In genomic region chr2:7061436-7061779, GRCh38 we compare ENCODE assay signal across 18 cellular contexts.
DNase-seq lines count a peak whose midpoint lies in the region; ATAC-seq, FAIRE-seq and TF ChIP-seq lines count a peak whose summit lies in the region.
"Had no signal": no experiment of that assay in that cellular context is flagged by ENCODE, and none has a peak within 500 bp of the region (broad histone marks: within the 10 kb centered on the region; RNA-seq: fewer than 3 reads in every experiment).

No MANE protein-coding gene starts in this region.

- peaks cover 5% of the 10 kb centered on the region for H3K36me3 ChIP-seq in CD4-positive, CD25-positive, alpha-beta regulatory T cell (ENCODE audit: control insufficient read depth, insufficient read depth, low read length)
- H3K36me3 ChIP-seq in sigmoid colon: no peaks in the 10 kb centered on the region
- H3K36me3 ChIP-seq in tibial artery: no peaks in the 10 kb centered on the region

- H3K36me3 Mint-ChIP-seq in CD4-positive, CD25-positive, alpha-beta regulatory T cell: peaks cover 26% of the 10 kb centered on the region
- H3K36me3 Mint-ChIP-seq in chondrocyte (ENCODE audit: low read depth): peaks cover 5% of the 10 kb centered on the region

- intact Hi-C loops in sigmoid colon (cut with DNase I): no loop called here
- intact Hi-C loops in tibial artery (cut with DNase I; ENCODE audit: low total_unique reads): no loop called here

- no peaks in the 10 kb centered on the region for H3K27me3 Mint-ChIP-seq in CD4-positive, CD25-positive, alpha-beta regulatory T cell
- no peaks in the 10 kb centered on the region for H3K27me3 Mint-ChIP-seq in chondrocyte (ENCODE audit: low read depth)
- H3K27me3 Mint-ChIP-seq: CD4-positive, alpha-beta memory T cell had no signal

- ATAC-seq in CD4-positive, CD25-positive, alpha-beta regulatory T cell (ENCODE audit: low read depth in 2 of 2): no peak
- ATAC-seq: A549 had no signal

- 78 to 89% methylated on average over 3 of the region's 3 CpGs for WGBS in sigmoid colon, 2 donors

- peaks cover 0 to 6% of the 10 kb centered on the region in 2 experiments for H3K9me3 ChIP-seq in CD4-positive, CD25-positive, alpha-beta regulatory T cell (ENCODE audit: control insufficient read depth in 2 of 2, low read length in 2 of 2)
- H3K9me3 ChIP-seq in sigmoid colon (no peaks in the 10 kb centered on the region), tibial artery (no peaks in the 10 kb centered on the region)
- H3K9me3 ChIP-seq: A549 had no signal

- no peak for FAIRE-seq in urothelium cell line (lab: Jason Lieb, UNC)
- FAIRE-seq: A549 had no signal

- H3K4me1 ChIP-seq in CD4-positive, CD25-positive, alpha-beta regulatory T cell (ENCODE audit: control insufficient read depth, insufficient read depth, low read length, poor library complexity, severe bottlenecking): peaks cover 36% of the 10 kb centered on the region
- H3K4me1 ChIP-seq in sigmoid colon (peaks cover 0 to 31% (median 26%) of the 10 kb centered on the region in 4 donors), tibial artery (peaks cover 0 to 50% (median 30%) of the 10 kb centered on the region in 4 donors)
- H3K4me1 ChIP-seq: A549 had no signal

- no peak overlapping the region for H3K4me3 Mint-ChIP-seq in CD4-positive, CD25-positive, alpha-beta regulatory T cell
- no peak overlapping the region for H3K4me3 Mint-ChIP-seq in chondrocyte (ENCODE audit: unreplicated experiment)
- H3K4me3 Mint-ChIP-seq: H9 had no signal

- no peak overlapping the region for H3K27ac ChIP-seq in CD4-positive, CD25-positive, alpha-beta regulatory T cell (ENCODE audit: insufficient read depth, low read length, poor library complexity, severe bottlenecking)
- H3K27ac ChIP-seq in sigmoid colon: peak overlapping the region in 3 of 4 donors; percentile 39 to 59 (median 55)
- H3K27ac ChIP-seq in tibial artery: peak overlapping the region; percentile 52 to 70
- H3K27ac ChIP-seq: 22Rv1, A549, C4-2B had no signal

- TF ChIP-seq POLR2A in sigmoid colon (IDR thresholded peaks at IDR 0.05): no peak

- no peak for DNase-seq in CD4-positive, CD25-positive, alpha-beta regulatory T cell
- DNase-seq in chondrocyte (ENCODE audit: low spot score) (no peak), sigmoid colon (no peak), tibial artery (no peak), urothelium cell line (ENCODE audit: low spot score) (no peak), NCI-H82 (lab: John Stamatoyannopoulos, UW) (no peak), NCI-H524 treated with DMSO at 0.1 percent for 48 hours (lab: John Stamatoyannopoulos, UW) (no peak), NCI-H226 (no peak)
- DNase-seq: AML-193; CD4-positive, alpha-beta memory T cell; DMS153; DMS79; GF-D8; GOT3; H9 had no signal

- no peaks in the 10 kb centered on the region for H3K27me3 ChIP-seq in CD4-positive, CD25-positive, alpha-beta regulatory T cell (ENCODE audit: control insufficient read depth, insufficient read depth, low read length)
- H3K27me3 ChIP-seq in sigmoid colon (no peaks in the 10 kb centered on the region), tibial artery (no peaks in the 10 kb centered on the region)

- TF ChIP-seq CTCF in chondrocyte (IDR thresholded peaks at IDR 0.05): no peak
- TF ChIP-seq CTCF in sigmoid colon (IDR thresholded peaks at IDR 0.05): no peak
- TF ChIP-seq CTCF in tibial artery (IDR thresholded peaks at IDR 0.05): no peak

- H3K4me1 Mint-ChIP-seq in CD4-positive, CD25-positive, alpha-beta regulatory T cell: peaks cover 22 to 31% (median 27%) of the 10 kb centered on the region in 4 donors
- H3K4me1 Mint-ChIP-seq in chondrocyte (ENCODE audit: low read depth): peaks cover 25% of the 10 kb centered on the region

- TF ChIP-seq EP300 in sigmoid colon (IDR thresholded peaks at IDR 0.05): peak in 2 of 4 donors; percentile 16 to 59

- peak overlapping the region in 2 of 3 donors; percentile 24 to 44 for H3K27ac Mint-ChIP-seq in CD4-positive, CD25-positive, alpha-beta regulatory T cell
- peak overlapping the region; percentile 28 for H3K27ac Mint-ChIP-seq in chondrocyte (ENCODE audit: unreplicated experiment)
- H3K27ac Mint-ChIP-seq: H9 had no signal

- no peak overlapping the region for H3K4me3 ChIP-seq in CD4-positive, CD25-positive, alpha-beta regulatory T cell (ENCODE audit: low read depth, low read length)
- H3K4me3 ChIP-seq in sigmoid colon (no peak overlapping the region), tibial artery (no peak overlapping the region)
- H3K4me3 ChIP-seq: A549 had no signal

- peaks cover 2 to 10% (median 5%) of the 10 kb centered on the region in 7 donors for H3K9me3 Mint-ChIP-seq in CD4-positive, CD25-positive, alpha-beta regulatory T cell
- H3K9me3 Mint-ChIP-seq in chondrocyte (ENCODE audit: low read depth): peaks cover 10% of the 10 kb centered on the region
